In genomic region chr14:51448831-51449665, GRCh38 we compare ENCODE assay signal across 10 cellular contexts.
DNase-seq lines count a peak whose midpoint lies in the region; ATAC-seq and TF ChIP-seq lines count a peak whose summit lies in the region.
"Had no signal": no experiment of that assay in that cellular context is flagged by ENCODE, and none has a peak within 500 bp of the region (broad histone marks: within the 10 kb centered on the region; RNA-seq: fewer than 3 reads in every experiment).

No MANE protein-coding gene starts in this region.

- H3K27ac ChIP-seq in brain microvascular endothelial cell (peak overlapping the region; percentile 42), thyroid gland (no peak overlapping the region)

- no peak overlapping the region for H3K27ac Mint-ChIP-seq in activated naive CD4-positive, alpha-beta T cell treated with anti-CD3 and anti-CD28 coated beads, Interleukin-2, amount 50 U/mL, for 72 hours
- H3K27ac Mint-ChIP-seq: activated CD4-positive, alpha-beta T cell treated with anti-CD3 and anti-CD28 coated beads for 36 hours had no signal

- no peaks in the 10 kb centered on the region for H3K36me3 Mint-ChIP-seq in activated naive CD4-positive, alpha-beta T cell treated with anti-CD3 and anti-CD28 coated beads, Interleukin-2, amount 50 U/mL, for 72 hours

- H3K27me3 ChIP-seq in brain microvascular endothelial cell (replicated peaks) (no peaks in the 10 kb centered on the region), thyroid gland (no peaks in the 10 kb centered on the region)

- H3K4me3 ChIP-seq in brain microvascular endothelial cell (ENCODE audit: low read depth, low read length) (no peak overlapping the region), thyroid gland (replicated peaks in 1 of 3) (no peak overlapping the region)

- peak; percentile 79 for DNase-seq in LHCN-M2 (ENCODE audit: low read depth)
- peak; percentile 60 for DNase-seq in brain microvascular endothelial cell
- DNase-seq in left ventricle myocardium superior, result peak; percentile 38
- DNase-seq in thyroid gland, result peak; percentile 44 to 59
- DNase-seq in activated naive CD4-positive, alpha-beta T cell treated with anti-CD3 and anti-CD28 coated beads, Interleukin-2, amount 50 U/mL, for 72 hours (ENCODE audit: low spot score in 2 of 2), result no peak
- DNase-seq in NCI-H2029 (lab: John Stamatoyannopoulos, UW), result no peak
- DNase-seq: activated CD4-positive, alpha-beta T cell treated with anti-CD3 and anti-CD28 coated beads for 36 hours; MV-4-11; stimulated activated CD4-positive, alpha-beta T cell treated with anti-CD3 and anti-CD28 coated beads, Interleukin-15, amount 100 ng/mL, for 24 hours had no signal

- intact Hi-C loops in left ventricle myocardium superior (cut with micrococcal nuclease) (no loop called here), thyroid gland (cut with DNase I) (no loop called here)

- no peak for TF ChIP-seq POLR2A in thyroid gland (IDR thresholded peaks at IDR 0.05)

- no peaks in the 10 kb centered on the region for H3K9me3 ChIP-seq in thyroid gland

- TF ChIP-seq CTCF in brain microvascular endothelial cell (IDR thresholded peaks at IDR 0.05; ENCODE audit: low read depth, low read length, missing control alignments) (no peak), thyroid gland (IDR thresholded peaks at IDR 0.05) (peak in 1 of 6 experiments; percentile 13)

- WGBS in thyroid gland, 2 donors, result 66 to 74% methylated on average over 2 of the region's 2 CpGs

- H3K36me3 ChIP-seq in brain microvascular endothelial cell (replicated peaks) (no peaks in the 10 kb centered on the region), thyroid gland (no peaks in the 10 kb centered on the region)

- no peaks in the 10 kb centered on the region for H3K9me3 Mint-ChIP-seq in activated naive CD4-positive, alpha-beta T cell treated with anti-CD3 and anti-CD28 coated beads, Interleukin-2, amount 50 U/mL, for 72 hours

- in situ Hi-C loops in brain microvascular endothelial cell (cut with HindIII; ENCODE audit: low pct_ligation_motif_present, low sequenced_read_pairs), result no loop called here

- H3K4me1 ChIP-seq in thyroid gland, result peaks cover 3 to 8% of the 10 kb centered on the region in 2 donors

- peak; percentile 98 for ATAC-seq in left ventricle myocardium superior
- ATAC-seq in activated naive CD4-positive, alpha-beta T cell treated with anti-CD3 and anti-CD28 coated beads, Interleukin-2, amount 50 U/mL, for 72 hours, result no peak
- no peak for ATAC-seq in GM19035 (IDR thresholded peaks at IDR 0.05; ENCODE audit: unreplicated experiment)
- ATAC-seq: activated CD4-positive, alpha-beta T cell treated with anti-CD3 and anti-CD28 coated beads for 36 hours had no signal

Comparison
In these comparisons a context has a peak if more than half of its experiments do, and no peak if none do; other contexts are left out.
1. DNase-seq: peak in LHCN-M2 (single experiment), brain microvascular endothelial cell (single experiment), left ventricle myocardium superior (single experiment) and thyroid gland (2 of 2); none in activated naive CD4-positive, alpha-beta T cell treated with anti-CD3 and anti-CD28 coated beads, Interleukin-2, amount 50 U/mL, for 72 hours (0 of 2) and NCI-H2029 (single experiment).